In the genomic region with DNA sequence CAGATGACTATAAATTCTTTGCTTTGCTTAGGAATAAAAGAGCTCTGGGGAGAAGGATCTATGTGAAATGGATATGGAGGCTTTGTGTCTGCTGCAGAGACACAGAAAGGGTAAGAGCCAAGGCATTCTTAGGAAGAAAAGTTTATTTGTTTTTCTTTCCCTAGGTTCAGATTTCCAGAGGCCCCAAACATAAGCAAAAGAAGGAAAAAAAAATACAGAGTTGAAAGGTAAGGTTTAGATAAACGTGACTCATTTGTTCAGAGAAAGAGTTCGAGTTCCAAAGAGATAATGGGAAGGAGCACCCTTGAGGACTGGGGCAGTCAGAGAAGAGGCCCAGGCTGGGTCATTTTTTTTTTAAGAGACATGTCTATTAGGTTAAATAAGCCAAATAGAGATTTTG, we compare ENCODE assay signal across 2 cellular contexts.
TF ChIP-seq lines count a peak whose summit lies in the region.

No MANE protein-coding gene starts in this region.

TF ChIP-seq in A549, 52 proteins besides CTCF, POLR2A, EP300 and RAD21:
- TF ChIP-seq SMC3 (IDR thresholded peaks at IDR 0.05): no peak
- no peak for TF ChIP-seq GATA3 (IDR thresholded peaks at IDR 0.05; ENCODE audit: borderline replicate concordance)
- TF ChIP-seq KDM1A (IDR thresholded peaks at IDR 0.05; ENCODE audit: low read depth): no peak
- TF ChIP-seq HOXB5 (CRISPR knock-in tag; IDR thresholded peaks at IDR 0.05): no peak
- no peak for TF ChIP-seq CEBPB (IDR thresholded peaks at IDR 0.05)
- no peak for TF ChIP-seq ATOH8 (CRISPR knock-in tag; IDR thresholded peaks at IDR 0.05; ENCODE audit: low read depth)
- no peak for TF ChIP-seq NR3C1 (IDR thresholded peaks at IDR 0.05)
- TF ChIP-seq PHF8 (IDR thresholded peaks at IDR 0.05; ENCODE audit: borderline replicate concordance, low read depth): no peak
- TF ChIP-seq BHLHE40 (IDR thresholded peaks at IDR 0.05; ENCODE audit: low read depth, low read length): no peak
- TF ChIP-seq JUN (IDR thresholded peaks at IDR 0.05): no peak
- TF ChIP-seq, protein P1, sequence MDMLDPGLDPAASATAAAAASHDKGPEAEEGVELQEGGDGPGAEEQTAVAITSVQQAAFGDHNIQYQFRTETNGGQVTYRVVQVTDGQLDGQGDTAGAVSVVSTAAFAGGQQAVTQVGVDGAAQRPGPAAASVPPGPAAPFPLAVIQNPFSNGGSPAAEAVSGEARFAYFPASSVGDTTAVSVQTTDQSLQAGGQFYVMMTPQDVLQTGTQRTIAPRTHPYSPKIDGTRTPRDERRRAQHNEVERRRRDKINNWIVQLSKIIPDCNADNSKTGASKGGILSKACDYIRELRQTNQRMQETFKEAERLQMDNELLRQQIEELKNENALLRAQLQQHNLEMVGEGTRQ (IDR thresholded peaks at IDR 0.05): no peak
TF ChIP-seq in A549: peak in this region for 0.

TF ChIP-seq in endothelial cell of umbilical vein, 7 proteins besides CTCF, POLR2A, EP300 and RAD21:
- TF ChIP-seq POLR2AphosphoS5 (IDR thresholded peaks at IDR 0.05; ENCODE audit: insufficient read depth, low read depth, low read length): no peak
- TF ChIP-seq MYC (IDR thresholded peaks at IDR 0.05; ENCODE audit: low read depth, low read length): no peak
- no peak for TF ChIP-seq EZH2 (IDR thresholded peaks at IDR 0.05; ENCODE audit: borderline replicate concordance, low read depth, low read length, severe bottlenecking)
- no peak for TF ChIP-seq FOS (IDR thresholded peaks at IDR 0.05; ENCODE audit: borderline replicate concordance, insufficient read depth, low read length)
- TF ChIP-seq JUN (IDR thresholded peaks at IDR 0.05; ENCODE audit: borderline replicate concordance, insufficient read depth, insufficient read length, low read depth): no peak
- TF ChIP-seq, protein P2, sequence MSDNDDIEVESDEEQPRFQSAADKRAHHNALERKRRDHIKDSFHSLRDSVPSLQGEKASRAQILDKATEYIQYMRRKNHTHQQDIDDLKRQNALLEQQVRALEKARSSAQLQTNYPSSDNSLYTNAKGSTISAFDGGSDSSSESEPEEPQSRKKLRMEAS (IDR thresholded peaks at IDR 0.05; ENCODE audit: insufficient read depth, insufficient read length): no peak
- TF ChIP-seq GATA2 (IDR thresholded peaks at IDR 0.05; ENCODE audit: insufficient read depth, insufficient read length, low read depth, low read length): no peak
